Comparison of ENCODE assay signal across 1 cellular context in genomic region chrX:103687073-103687695, GRCh38.
TF ChIP-seq lines count a peak whose summit lies in the region.

No MANE protein-coding gene starts in this region.

TF ChIP-seq in HepG2, 621 proteins besides CTCF, POLR2A, EP300 and RAD21 (continued from another document):
- TF ChIP-seq ATF6 (CRISPR knock-in tag; conservative IDR thresholded peaks at IDR 0.05) = no peak
- 0 out of 2 replicates have a peak, but pooled peaks have one; percentile 62 for TF ChIP-seq MTERF4 (CRISPR knock-in tag; IDR thresholded peaks at IDR 0.05)
- TF ChIP-seq ZNF646 (CRISPR knock-in tag; IDR thresholded peaks at IDR 0.05) = no peak
- TF ChIP-seq, protein P1, sequence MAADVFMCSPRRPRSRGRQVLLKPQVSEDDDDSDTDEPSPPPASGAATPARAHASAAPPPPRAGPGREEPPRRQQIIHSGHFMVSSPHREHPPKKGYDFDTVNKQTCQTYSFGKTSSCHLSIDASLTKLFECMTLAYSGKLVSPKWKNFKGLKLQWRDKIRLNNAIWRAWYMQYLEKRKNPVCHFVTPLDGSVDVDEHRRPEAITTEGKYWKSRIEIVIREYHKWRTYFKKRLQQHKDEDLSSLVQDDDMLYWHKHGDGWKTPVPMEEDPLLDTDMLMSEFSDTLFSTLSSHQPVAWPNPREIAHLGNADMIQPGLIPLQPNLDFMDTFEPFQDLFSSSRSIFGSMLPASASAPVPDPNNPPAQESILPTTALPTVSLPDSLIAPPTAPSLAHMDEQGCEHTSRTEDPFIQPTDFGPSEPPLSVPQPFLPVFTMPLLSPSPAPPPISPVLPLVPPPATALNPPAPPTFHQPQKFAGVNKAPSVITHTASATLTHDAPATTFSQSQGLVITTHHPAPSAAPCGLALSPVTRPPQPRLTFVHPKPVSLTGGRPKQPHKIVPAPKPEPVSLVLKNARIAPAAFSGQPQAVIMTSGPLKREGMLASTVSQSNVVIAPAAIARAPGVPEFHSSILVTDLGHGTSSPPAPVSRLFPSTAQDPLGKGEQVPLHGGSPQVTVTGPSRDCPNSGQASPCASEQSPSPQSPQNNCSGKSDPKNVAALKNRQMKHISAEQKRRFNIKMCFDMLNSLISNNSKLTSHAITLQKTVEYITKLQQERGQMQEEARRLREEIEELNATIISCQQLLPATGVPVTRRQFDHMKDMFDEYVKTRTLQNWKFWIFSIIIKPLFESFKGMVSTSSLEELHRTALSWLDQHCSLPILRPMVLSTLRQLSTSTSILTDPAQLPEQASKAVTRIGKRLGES (CRISPR knock-in tag; IDR thresholded peaks at IDR 0.05; ENCODE audit: borderline replicate concordance) = no peak
- TF ChIP-seq ASH2L (IDR thresholded peaks at IDR 0.05; ENCODE audit: insufficient read length, low read depth, low read length) = peak; percentile 29
- 0 out of 2 replicates have a peak, but pooled peaks have one; percentile 23 for TF ChIP-seq ZBTB38 (CRISPR knock-in tag; IDR thresholded peaks at IDR 0.05)
- TF ChIP-seq PBX3 (CRISPR knock-in tag; IDR thresholded peaks at IDR 0.05; ENCODE audit: borderline replicate concordance) = no peak
- no peak for TF ChIP-seq ZNF136 (CRISPR knock-in tag; IDR thresholded peaks at IDR 0.05; ENCODE audit: low read depth)
- no peak for TF ChIP-seq PRMT3 (CRISPR knock-in tag; IDR thresholded peaks at IDR 0.05; ENCODE audit: borderline replicate concordance, low read depth)
- TF ChIP-seq, protein P2, sequence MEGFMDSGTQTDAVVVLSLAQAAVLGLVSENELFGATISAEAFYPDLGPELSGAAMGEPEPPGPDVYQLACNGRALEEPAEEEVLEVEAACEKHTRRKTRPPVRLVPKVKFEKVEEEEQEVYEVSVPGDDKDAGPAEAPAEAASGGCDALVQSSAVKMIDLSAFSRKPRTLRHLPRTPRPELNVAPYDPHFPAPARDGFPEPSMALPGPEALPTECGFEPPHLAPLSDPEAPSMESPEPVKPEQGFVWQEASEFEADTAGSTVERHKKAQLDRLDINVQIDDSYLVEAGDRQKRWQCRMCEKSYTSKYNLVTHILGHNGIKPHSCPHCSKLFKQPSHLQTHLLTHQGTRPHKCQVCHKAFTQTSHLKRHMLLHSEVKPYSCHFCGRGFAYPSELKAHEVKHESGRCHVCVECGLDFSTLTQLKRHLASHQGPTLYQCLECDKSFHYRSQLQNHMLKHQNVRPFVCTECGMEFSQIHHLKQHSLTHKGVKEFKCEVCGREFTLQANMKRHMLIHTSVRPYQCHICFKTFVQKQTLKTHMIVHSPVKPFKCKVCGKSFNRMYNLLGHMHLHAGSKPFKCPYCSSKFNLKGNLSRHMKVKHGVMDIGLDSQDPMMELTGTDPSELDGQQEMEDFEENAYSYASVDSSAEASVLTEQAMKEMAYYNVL (CRISPR knock-in tag; IDR thresholded peaks at IDR 0.05; ENCODE audit: borderline replicate concordance) = no peak
- no peak for TF ChIP-seq SAFB2 (CRISPR knock-in tag; IDR thresholded peaks at IDR 0.05; ENCODE audit: borderline replicate concordance, low read depth)
- peak; percentile 56; the same call in 1 of the 2 replicates for TF ChIP-seq MAZ (IDR thresholded peaks at IDR 0.05; ENCODE audit: borderline replicate concordance, low read depth, low read length)
- TF ChIP-seq MAZ (CRISPR knock-in tag; IDR thresholded peaks at IDR 0.05; ENCODE audit: low read depth) = peak; percentile 18; the same call in 1 of the 2 replicates
- no peak for TF ChIP-seq MAFK (conservative IDR thresholded peaks at IDR 0.05 in 1 of 2, IDR thresholded peaks at IDR 0.05 in 1 of 2; ENCODE audit: low read length in 2 of 2)
- TF ChIP-seq, protein P3, sequence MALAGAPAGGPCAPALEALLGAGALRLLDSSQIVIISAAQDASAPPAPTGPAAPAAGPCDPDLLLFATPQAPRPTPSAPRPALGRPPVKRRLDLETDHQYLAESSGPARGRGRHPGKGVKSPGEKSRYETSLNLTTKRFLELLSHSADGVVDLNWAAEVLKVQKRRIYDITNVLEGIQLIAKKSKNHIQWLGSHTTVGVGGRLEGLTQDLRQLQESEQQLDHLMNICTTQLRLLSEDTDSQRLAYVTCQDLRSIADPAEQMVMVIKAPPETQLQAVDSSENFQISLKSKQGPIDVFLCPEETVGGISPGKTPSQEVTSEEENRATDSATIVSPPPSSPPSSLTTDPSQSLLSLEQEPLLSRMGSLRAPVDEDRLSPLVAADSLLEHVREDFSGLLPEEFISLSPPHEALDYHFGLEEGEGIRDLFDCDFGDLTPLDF (CRISPR knock-in tag; IDR thresholded peaks at IDR 0.05) = peak; percentile 38; the same call in 1 of the 2 replicates
- no peak for TF ChIP-seq AGO1 (IDR thresholded peaks at IDR 0.05; ENCODE audit: low read depth, low read length, poor library complexity, severe bottlenecking)
- no peak for TF ChIP-seq ZBTB7B (CRISPR knock-in tag; IDR thresholded peaks at IDR 0.05)
- no peak for TF ChIP-seq ZFP1 (CRISPR knock-in tag; IDR thresholded peaks at IDR 0.05)
- TF ChIP-seq FIP1L1 (IDR thresholded peaks at IDR 0.05; ENCODE audit: borderline replicate concordance, insufficient read depth, low read depth, low read length) = no peak
